21 cellular contexts compared by ENCODE assay signal in the genomic region with DNA sequence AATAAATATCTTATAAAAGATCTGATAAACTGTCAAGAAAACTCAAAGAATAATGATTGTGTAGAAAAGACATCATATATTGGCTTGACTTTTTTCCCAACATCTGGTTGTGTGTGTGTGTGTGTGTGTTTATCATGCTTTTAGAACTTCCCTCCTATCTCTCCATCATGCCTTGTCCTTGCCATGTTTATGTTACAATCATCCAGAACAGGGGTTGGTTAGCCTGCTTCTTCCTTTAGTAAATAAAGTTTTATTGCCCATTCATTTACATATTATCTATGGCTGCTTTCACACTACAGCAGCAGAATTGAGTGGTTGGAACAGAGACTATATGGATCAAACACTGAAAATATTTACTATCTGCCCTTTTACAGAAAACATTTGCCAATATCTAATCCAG. TPM values are rescaled to one million over a fixed set of nuclear protein-coding genes. Genes with fewer than 3 reads are reported as not detected.
DNase-seq lines count a peak whose midpoint lies in the region; ATAC-seq and TF ChIP-seq lines count a peak whose summit lies in the region.
"Had no signal": no experiment of that assay in that cellular context is flagged by ENCODE, and none has a peak within 500 bp of the region (broad histone marks: within the 10 kb centered on the region; RNA-seq: fewer than 3 reads in every experiment).

No MANE protein-coding gene starts in this region.

- no peak overlapping the region for H3K56ac ChIP-seq in H9 (ENCODE audit: insufficient read length, low read depth, low read length)

- no peak overlapping the region for H4K8ac ChIP-seq in H9 (replicated peaks; ENCODE audit: insufficient read length, low read depth, low read length)

- H2BK120ac ChIP-seq in H9 (ENCODE audit: low read depth, low read length, poor library complexity, severe bottlenecking), result no peak overlapping the region

- no peak overlapping the region for H3K14ac ChIP-seq in H9 (ENCODE audit: insufficient read depth, low read length)

- H3K9me3 Mint-ChIP-seq in H9, result peaks cover 23 to 33% of the 10 kb centered on the region in 2 experiments
- no peaks in the 10 kb centered on the region for H3K9me3 Mint-ChIP-seq in central memory CD8-positive, alpha-beta T cell
- peaks cover 0 to 8% (median 6%) of the 10 kb centered on the region in 9 donors for H3K9me3 Mint-ChIP-seq in naive thymus-derived CD8-positive, alpha-beta T cell

- peak overlapping the region; percentile 33 for H2BK20ac ChIP-seq in H9 (ENCODE audit: low read depth, low read length, poor library complexity, severe bottlenecking)

- no peak overlapping the region for H4K5ac ChIP-seq in H9 (ENCODE audit: insufficient read length, low read depth, low read length)

- H3K27me3 Mint-ChIP-seq in H9 (ENCODE audit: low read depth), result no peaks in the 10 kb centered on the region
- no peaks in the 10 kb centered on the region for H3K27me3 Mint-ChIP-seq in central memory CD8-positive, alpha-beta T cell
- H3K27me3 Mint-ChIP-seq in naive thymus-derived CD8-positive, alpha-beta T cell, result no peaks in the 10 kb centered on the region

- H3K27me3 ChIP-seq in H9 (ENCODE audit: insufficient read depth, low read length), result no peaks in the 10 kb centered on the region
- no peaks in the 10 kb centered on the region for H3K27me3 ChIP-seq in dorsolateral prefrontal cortex
- H3K27me3 ChIP-seq: BLaER1 had no signal

- no peak overlapping the region for H2BK5ac ChIP-seq in H9 (ENCODE audit: insufficient read length, low read length)

- no peak overlapping the region for H4K91ac ChIP-seq in H9 (ENCODE audit: insufficient read length, low read depth, low read length)

- H3K27ac ChIP-seq in H9 (ENCODE audit: insufficient read length, low read depth, low read length), result no peak overlapping the region
- H3K27ac ChIP-seq in dorsolateral prefrontal cortex, result no peak overlapping the region
- H3K27ac ChIP-seq: BLaER1 had no signal

- peaks cover 8% of the 10 kb centered on the region; the same call in 1 of the 2 replicates for H3K4me1 ChIP-seq in H9 (ENCODE audit: insufficient read depth, low read length)

- H3K4me3 Mint-ChIP-seq in H9, result no peak overlapping the region
- no peak overlapping the region for H3K4me3 Mint-ChIP-seq in central memory CD8-positive, alpha-beta T cell
- peak overlapping the region in 3 of 10 donors; percentile 4 to 11 (median 10) for H3K4me3 Mint-ChIP-seq in naive thymus-derived CD8-positive, alpha-beta T cell

- ATAC-seq in central memory CD8-positive, alpha-beta T cell (replicated peaks; ENCODE audit: extremely low read depth, poor library complexity, severe bottlenecking), result no peak
- ATAC-seq in naive thymus-derived CD8-positive, alpha-beta T cell, result no peak
- ATAC-seq: GM12878, HepG2 had no signal

- no peaks in the 10 kb centered on the region for H3K79me2 ChIP-seq in H9 (ENCODE audit: insufficient read depth, low read length)

- no peak overlapping the region for H2AK5ac ChIP-seq in H9 (ENCODE audit: insufficient read length, low read length)

- no peak overlapping the region for H2BK12ac ChIP-seq in H9 (ENCODE audit: insufficient read length, low read depth, low read length)

- no peak overlapping the region for H3K4me2 ChIP-seq in H9 (ENCODE audit: insufficient read depth, insufficient read length, low read length)
- H3K4me2 ChIP-seq: BLaER1 had no signal

- H3K4ac ChIP-seq in H9 (ENCODE audit: low read depth, low read length), result no peak overlapping the region

- H3K4me3 ChIP-seq in dorsolateral prefrontal cortex, result no peak overlapping the region
- no peak overlapping the region for H3K4me3 ChIP-seq in lower leg skin (ENCODE audit: low read depth, poor library complexity, severe bottlenecking)
- H3K4me3 ChIP-seq: BLaER1, GM12878 had no signal

- H4K20me1 ChIP-seq in H9 (ENCODE audit: control insufficient read depth, insufficient read depth, insufficient read length), result no peaks in the 10 kb centered on the region
- H4K20me1 ChIP-seq: BLaER1 had no signal

- TF ChIP-seq CTCF in H9 (conservative IDR thresholded peaks at IDR 0.05), result no peak
- TF ChIP-seq CTCF in dorsolateral prefrontal cortex (IDR thresholded peaks at IDR 0.05 in 54 of 56, conservative IDR thresholded peaks at IDR 0.05 in 2 of 56; ENCODE audit: low read depth in 1 of 56, partially characterized antibody in 56 of 56), result no peak
- TF ChIP-seq CTCF in lower leg skin (IDR thresholded peaks at IDR 0.05), result no peak

- no peak for TF ChIP-seq POLR2A in lower leg skin (IDR thresholded peaks at IDR 0.05)

- no peak overlapping the region for H3T11ph ChIP-seq in H9 (ENCODE audit: low read length)

- H2BK15ac ChIP-seq in H9 (ENCODE audit: low read depth, low read length), result no peak overlapping the region

- H3K23ac ChIP-seq in H9 (ENCODE audit: insufficient read length, low read depth, low read length), result no peak overlapping the region

- no peak overlapping the region for H2AFZ ChIP-seq in H9 (ENCODE audit: low read length)

- H3K9ac ChIP-seq in H9 (ENCODE audit: extremely low read depth, insufficient read length, low read length), result no peak overlapping the region
- H3K9ac ChIP-seq: BLaER1 had no signal

- H3K9me3 ChIP-seq in H9 (ENCODE audit: control insufficient read depth, low read depth, low read length), result no peaks in the 10 kb centered on the region

- H3K36me3 Mint-ChIP-seq in H9 (ENCODE audit: insufficient read depth in 1 of 3, low read depth in 3 of 3), result peaks cover 16 to 37% (median 26%) of the 10 kb centered on the region in 3 experiments
- H3K36me3 Mint-ChIP-seq in central memory CD8-positive, alpha-beta T cell (ENCODE audit: insufficient read depth), result peaks cover 4% of the 10 kb centered on the region
- peaks cover 0 to 20% (median 5%) of the 10 kb centered on the region in 3 donors for H3K36me3 Mint-ChIP-seq in naive thymus-derived CD8-positive, alpha-beta T cell

- H3K23me2 ChIP-seq in H9 (ENCODE audit: insufficient read length, low read depth, low read length, poor library complexity, severe bottlenecking), result no peaks in the 10 kb centered on the region

- no peak overlapping the region for H3K27ac Mint-ChIP-seq in H9
- H3K27ac Mint-ChIP-seq in central memory CD8-positive, alpha-beta T cell (ENCODE audit: low read depth), result peak overlapping the region; percentile 52
- peak overlapping the region in 8 of 10 donors; percentile 16 to 79 (median 30) for H3K27ac Mint-ChIP-seq in naive thymus-derived CD8-positive, alpha-beta T cell

- intact Hi-C loops in posterior cingulate gyrus (cut with DNase I), result no loop called here
- intact Hi-C loops in dorsolateral prefrontal cortex (cut with DNase I), result no loop called here
- intact Hi-C loops in lower leg skin (cut with DNase I; ENCODE audit: low total_unique reads), result no loop called here

- DNase-seq in NCI-H748 (lab: John Stamatoyannopoulos, UW; ENCODE audit: unreplicated experiment) (peak; percentile 41), NCI-H748 treated with DMSO at 0.1 percent for 48 hours (lab: John Stamatoyannopoulos, UW) (no peak), H9 (no peak), posterior cingulate gyrus (no peak), dorsolateral prefrontal cortex (no peak), lower leg skin (ENCODE audit: low spot score in 2 of 2) (no peak)
- DNase-seq in central memory CD8-positive, alpha-beta T cell (ENCODE audit: low spot score in 2 of 2), result no peak
- no peak for DNase-seq in naive thymus-derived CD8-positive, alpha-beta T cell
- DNase-seq: GDM1, GOT3, KG1, NCI-H1048, NCI-H1436 treated with DMSO at 0.1 percent for 48 hours, NCI-H2029 treated with DMSO at 0.1 percent for 48 hours, NCI-H524 treated with DMSO at 0.1 percent for 48 hours, RPMI8226, SIG-M5 had no signal

- POLR2A ChIA-PET in naive thymus-derived CD8-positive, alpha-beta T cell (lab: Charles Lee), result interaction anchor here (1.0 to 6.2 kb wide), 7 partner anchors 19 to 78 kb away, joined by 3 to 289 read pairs (median 7); partner anchors contain the start of gene RIPOR2

- no peaks in the 10 kb centered on the region for H3K79me1 ChIP-seq in H9 (ENCODE audit: insufficient read depth, low read depth, low read length, poor library complexity, severe bottlenecking)

- peaks cover 31 to 34% of the 10 kb centered on the region in 2 experiments for H3K4me1 Mint-ChIP-seq in H9
- H3K4me1 Mint-ChIP-seq in central memory CD8-positive, alpha-beta T cell, result peaks cover 61% of the 10 kb centered on the region
- peaks cover 39 to 83% (median 82%) of the 10 kb centered on the region in 4 donors for H3K4me1 Mint-ChIP-seq in naive thymus-derived CD8-positive, alpha-beta T cell

- H3K18ac ChIP-seq in H9 (ENCODE audit: insufficient read length, low read depth, low read length), result no peak overlapping the region

RNA-seq across cellular contexts. Expression of gene RIPOR2, which starts 52.8 kb away (rescaled TPM):
- total RNA-seq in H9 (2021) (5.0 and 5.1 TPM in 2 replicates), dorsolateral prefrontal cortex (10 to 100 TPM; 14.0 to 57.7 (median 34.7) TPM), lower leg skin (10 to 100 TPM in 2 of 4 donors, 1 to 10 TPM in 2; 5.2 to 21.3 (median 8.6) TPM)
- 100 to 1,000 TPM; 511 to 531 TPM for total RNA-seq in naive thymus-derived CD8-positive, alpha-beta T cell
- 100 to 1,000 TPM; 413 to 542 (median 468) TPM for polyA plus RNA-seq in naive thymus-derived CD8-positive, alpha-beta T cell
- total RNA-seq: A172 had no signal

Comparison
In these comparisons a context has a peak if more than half of its experiments do, and no peak if none do; other contexts are left out.
1. H3K27ac Mint-ChIP-seq: peak in central memory CD8-positive, alpha-beta T cell (single experiment) and naive thymus-derived CD8-positive, alpha-beta T cell (8 of 10); none in H9 (0 of 3).
2. RNA of gene RIPOR2, which starts 52.8 kb away (total RNA-seq): 511 to 531 TPM in naive thymus-derived CD8-positive, alpha-beta T cell; 14.0 to 57.7 TPM in dorsolateral prefrontal cortex, 5.2 to 21.3 TPM in lower leg skin and 5.0 to 5.1 TPM in H9; every median in the first group is over 4 times any median in the second.